In the genomic region with DNA sequence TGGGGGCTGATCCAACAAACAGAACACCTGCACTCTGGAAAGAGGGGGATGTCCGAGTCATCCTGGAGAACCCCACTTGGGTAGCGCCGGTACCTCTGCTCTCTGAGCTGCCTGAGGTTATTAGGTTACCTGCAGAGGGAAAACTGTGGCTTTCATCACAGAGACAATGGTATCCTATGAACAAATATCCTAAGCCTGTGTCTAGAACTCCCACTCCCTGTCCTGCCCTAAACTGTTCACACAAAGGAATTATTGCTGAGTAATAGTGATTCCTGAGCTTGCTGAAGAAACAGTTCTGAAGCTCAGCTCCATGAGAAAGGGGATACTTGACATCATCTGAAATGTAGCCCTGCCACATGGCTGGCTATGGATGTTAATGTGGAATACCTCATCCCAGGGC, we compare ENCODE assay signal across 22 cellular contexts. TPM values are rescaled to one million over a fixed set of nuclear protein-coding genes. Genes with fewer than 3 reads are reported as not detected.
A peak's percentile ranks its signal among the peaks of the same experiment; 100 is the strongest.
DNase-seq lines count a peak whose midpoint lies in the region; ATAC-seq, FAIRE-seq and TF ChIP-seq lines count a peak whose summit lies in the region.
"Had no signal": no experiment of that assay in that cellular context is flagged by ENCODE, and none has a peak within 500 bp of the region (broad histone marks: within the 10 kb centered on the region; RNA-seq: fewer than 3 reads in every experiment).

No MANE protein-coding gene starts in this region.

- no peak overlapping the region for H2AFZ ChIP-seq in SK-N-SH (ENCODE audit: low read depth)

- H3K4me3 ChIP-seq in SK-N-SH (ENCODE audit: low read depth in 2 of 2, low read length in 1 of 2) (no peak overlapping the region), astrocyte of the spinal cord (ENCODE audit: low read depth, low read length) (no peak overlapping the region), lower lobe of right lung (no peak overlapping the region), kidney (ENCODE audit: low read length in 2 of 2) (no peak overlapping the region)
- H3K4me3 ChIP-seq: lung, prostate gland, tibial nerve had no signal

- no CpG with 5 or more reads among the region's 3 CpGs for WGBS in SK-N-SH (ENCODE audit: low lambda C conversion rate)

- TF ChIP-seq CTCF in SK-N-SH (IDR thresholded peaks at IDR 0.05) = no peak
- no peak for TF ChIP-seq CTCF in astrocyte of the spinal cord (IDR thresholded peaks at IDR 0.05; ENCODE audit: low read depth, low read length)
- TF ChIP-seq CTCF in lower lobe of right lung (IDR thresholded peaks at IDR 0.05) = no peak
- no peak for TF ChIP-seq CTCF in kidney (IDR thresholded peaks at IDR 0.05; ENCODE audit: borderline replicate concordance, extremely low read depth, insufficient read depth)

- in situ Hi-C loops in astrocyte of the spinal cord (cut with HindIII; ENCODE audit: low sequenced_read_pairs) = no loop called here

- H3K9ac ChIP-seq in SK-N-SH (no peak overlapping the region), kidney (ENCODE audit: low read length in 2 of 2) (no peak overlapping the region)

- TF ChIP-seq RAD21 in SK-N-SH (IDR thresholded peaks at IDR 0.05; ENCODE audit: low read length) = no peak

- H3K9me2 ChIP-seq in SK-N-SH = no peaks in the 10 kb centered on the region

- H3F3A ChIP-seq in SK-N-SH (replicated peaks; ENCODE audit: insufficient read depth) = no peaks in the 10 kb centered on the region

- ATAC-seq in SK-N-SH treated with all-trans-retinoic acid at 6 μM for 48 hours (peak; percentile 47; the same call in 2 of the 3 replicates), lower lobe of right lung (no peak)
- ATAC-seq: naive thymus-derived CD8-positive, alpha-beta T cell; Right ventricle myocardium inferior; T-helper 17 cell had no signal

- no peak overlapping the region for H3K4me2 ChIP-seq in SK-N-SH

- POLR2A ChIA-PET in SK-N-SH (lab: Yijun Ruan, JAX) = no interaction called here

- no peaks in the 10 kb centered on the region for H4K20me1 ChIP-seq in SK-N-SH (ENCODE audit: insufficient read depth)

- H3K9me3 ChIP-seq in SK-N-SH = no peaks in the 10 kb centered on the region
- no peaks in the 10 kb centered on the region for H3K9me3 ChIP-seq in lower lobe of right lung
- no peaks in the 10 kb centered on the region for H3K9me3 ChIP-seq in kidney (ENCODE audit: control insufficient read depth in 1 of 2, low read length in 2 of 2)
- H3K9me3 ChIP-seq: prostate gland, tibial nerve had no signal

- H3K36me3 ChIP-seq in SK-N-SH (replicated peaks in 1 of 2; ENCODE audit: control insufficient read depth in 1 of 2, insufficient read depth in 2 of 2, low read length in 1 of 2) = no peaks in the 10 kb centered on the region
- no peaks in the 10 kb centered on the region for H3K36me3 ChIP-seq in lower lobe of right lung
- H3K36me3 ChIP-seq in kidney (ENCODE audit: control insufficient read depth in 1 of 2, insufficient read depth in 2 of 2, low read length in 2 of 2) = no peaks in the 10 kb centered on the region
- H3K36me3 ChIP-seq: prostate gland, tibial nerve had no signal

- no peaks in the 10 kb centered on the region for H3K27me3 ChIP-seq in SK-N-SH (ENCODE audit: insufficient read depth)
- no peaks in the 10 kb centered on the region for H3K27me3 ChIP-seq in lower lobe of right lung (ENCODE audit: low read depth)

- H3K79me2 ChIP-seq in SK-N-SH (ENCODE audit: insufficient read depth) = no peaks in the 10 kb centered on the region

- no peak for TF ChIP-seq EP300 in SK-N-SH (IDR thresholded peaks at IDR 0.05; ENCODE audit: borderline replicate concordance in 1 of 2, low read depth in 1 of 2, low read length in 1 of 2)

- FAIRE-seq in kidney (lab: Jason Lieb, UNC) = no peak

- H3K4me1 ChIP-seq in SK-N-SH (ENCODE audit: control insufficient read depth in 1 of 2, insufficient read depth in 2 of 2, low read depth in 1 of 2, low read length in 1 of 2) (peaks cover 0 to 12% of the 10 kb centered on the region in 2 experiments; a peak in 2 of 4 replicates), lower lobe of right lung (no peaks in the 10 kb centered on the region), kidney (ENCODE audit: control insufficient read depth in 1 of 2, insufficient read depth in 1 of 2, low read depth in 1 of 2, low read length in 2 of 2) (peaks cover 0 to 4% of the 10 kb centered on the region in 2 donors)
- H3K4me1 ChIP-seq: prostate gland had no signal

- CTCF ChIA-PET in SK-N-SH (lab: Yijun Ruan, JAX) = no interaction called here

- DNase-seq in SK-N-SH = no peak
- peak; percentile 50 for DNase-seq in astrocyte of the spinal cord (ENCODE audit: low read depth, low spot score)
- DNase-seq in islet precursor cell = peak; percentile 35
- no peak for DNase-seq in lower lobe of right lung
- no peak for DNase-seq in NCI-H2081 treated with DMSO at 0.1 percent for 48 hours (lab: John Stamatoyannopoulos, UW)
- DNase-seq in kidney = no peak
- DNase-seq in NCI-H526 (lab: John Stamatoyannopoulos, UW) = no peak
- DNase-seq: 8988T; activated gamma-delta T cell; amygdala; CD4-positive, alpha-beta T cell; DMS79 treated with DMSO at 0.1 percent for 48 hours; naive thymus-derived CD8-positive, alpha-beta T cell; NCI-H1436 treated with DMSO at 0.1 percent for 48 hours; NCI-H345; stimulated activated naive CD4-positive, alpha-beta T cell; T-helper 17 cell had no signal

- intact Hi-C loops in lower lobe of right lung (cut with DNase I) (no loop called here), kidney (cut with DNase I) (no loop called here)

- no peak overlapping the region for H3K27ac ChIP-seq in SK-N-SH (ENCODE audit: low read depth in 2 of 2, low read length in 1 of 2)
- H3K27ac ChIP-seq in lower lobe of right lung = no peak overlapping the region
- no peak overlapping the region for H3K27ac ChIP-seq in kidney (ENCODE audit: low read depth in 2 of 2, low read length in 2 of 2)
- H3K27ac ChIP-seq: prostate gland, tibial nerve had no signal

TF ChIP-seq in SK-N-SH treated with all-trans-retinoic acid at 6 μM for 48 hours, 23 proteins besides CTCF, POLR2A, EP300 and RAD21 (continues in another document):
- TF ChIP-seq, protein P1, sequence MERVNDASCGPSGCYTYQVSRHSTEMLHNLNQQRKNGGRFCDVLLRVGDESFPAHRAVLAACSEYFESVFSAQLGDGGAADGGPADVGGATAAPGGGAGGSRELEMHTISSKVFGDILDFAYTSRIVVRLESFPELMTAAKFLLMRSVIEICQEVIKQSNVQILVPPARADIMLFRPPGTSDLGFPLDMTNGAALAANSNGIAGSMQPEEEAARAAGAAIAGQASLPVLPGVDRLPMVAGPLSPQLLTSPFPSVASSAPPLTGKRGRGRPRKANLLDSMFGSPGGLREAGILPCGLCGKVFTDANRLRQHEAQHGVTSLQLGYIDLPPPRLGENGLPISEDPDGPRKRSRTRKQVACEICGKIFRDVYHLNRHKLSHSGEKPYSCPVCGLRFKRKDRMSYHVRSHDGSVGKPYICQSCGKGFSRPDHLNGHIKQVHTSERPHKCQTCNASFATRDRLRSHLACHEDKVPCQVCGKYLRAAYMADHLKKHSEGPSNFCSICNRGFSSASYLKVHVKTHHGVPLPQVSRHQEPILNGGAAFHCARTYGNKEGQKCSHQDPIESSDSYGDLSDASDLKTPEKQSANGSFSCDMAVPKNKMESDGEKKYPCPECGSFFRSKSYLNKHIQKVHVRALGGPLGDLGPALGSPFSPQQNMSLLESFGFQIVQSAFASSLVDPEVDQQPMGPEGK (CRISPR knock-in tag; IDR thresholded peaks at IDR 0.05; ENCODE audit: borderline replicate concordance) = no peak
- no peak for TF ChIP-seq TCF4 (CRISPR knock-in tag; IDR thresholded peaks at IDR 0.05; ENCODE audit: borderline replicate concordance)
- TF ChIP-seq ZC3H10 (CRISPR knock-in tag; IDR thresholded peaks at IDR 0.05) = no peak
- TF ChIP-seq TOX (CRISPR knock-in tag; IDR thresholded peaks at IDR 0.05; ENCODE audit: borderline replicate concordance) = no peak

TF ChIP-seq in SK-N-SH, 30 proteins besides CTCF, POLR2A, EP300 and RAD21 (continues in another document):
- TF ChIP-seq GATA2 (CRISPR knock-in tag; IDR thresholded peaks at IDR 0.05) = no peak
- TF ChIP-seq, protein P2, sequence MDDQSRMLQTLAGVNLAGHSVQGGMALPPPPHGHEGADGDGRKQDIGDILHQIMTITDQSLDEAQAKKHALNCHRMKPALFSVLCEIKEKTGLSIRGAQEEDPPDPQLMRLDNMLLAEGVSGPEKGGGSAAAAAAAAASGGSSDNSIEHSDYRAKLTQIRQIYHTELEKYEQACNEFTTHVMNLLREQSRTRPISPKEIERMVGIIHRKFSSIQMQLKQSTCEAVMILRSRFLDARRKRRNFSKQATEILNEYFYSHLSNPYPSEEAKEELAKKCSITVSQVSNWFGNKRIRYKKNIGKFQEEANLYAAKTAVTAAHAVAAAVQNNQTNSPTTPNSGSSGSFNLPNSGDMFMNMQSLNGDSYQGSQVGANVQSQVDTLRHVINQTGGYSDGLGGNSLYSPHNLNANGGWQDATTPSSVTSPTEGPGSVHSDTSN (IDR thresholded peaks at IDR 0.05) = no peak
- TF ChIP-seq ELF1 (IDR thresholded peaks at IDR 0.05) = no peak
- TF ChIP-seq EZH2phosphoT487 (IDR thresholded peaks at IDR 0.05; ENCODE audit: borderline replicate concordance, low read depth) = no peak
- no peak for TF ChIP-seq RCOR1 (IDR thresholded peaks at IDR 0.05; ENCODE audit: low read length)

RNA-seq across cellular contexts. Expression of a gene that starts 31.9 kb away (rescaled TPM):
- 27.1 and 30.7 TPM in 2 replicates for polyA plus RNA-seq in SK-N-SH (2012; rRNA removed)
- 13.5 and 23.5 TPM in 2 replicates for polyA plus RNA-seq in SK-N-SH (2012; cell fraction: cytosol; rRNA removed)
- 57.8 and 62.1 TPM in 2 replicates for polyA plus RNA-seq in SK-N-SH (2012; cell fraction: nucleus; rRNA removed)
- total RNA-seq in lower lobe of right lung = 27.2 TPM
- total RNA-seq in kidney = 9.9 TPM
- 0.67 TPM for polyA plus RNA-seq in kidney (ENCODE audit: insufficient read depth, low read depth, low replicate concordance)
- total RNA-seq: naive thymus-derived CD8-positive, alpha-beta T cell; T-helper 17 cell had no signal
- polyA plus RNA-seq: naive thymus-derived CD8-positive, alpha-beta T cell had no signal

Comparison
In these comparisons a context has a peak if more than half of its experiments do, and no peak if none do; other contexts are left out.
1. DNase-seq: peak in astrocyte of the spinal cord (single experiment) and islet precursor cell (single experiment); none in SK-N-SH (single experiment), lower lobe of right lung (single experiment), NCI-H2081 treated with DMSO at 0.1 percent for 48 hours (single experiment), kidney (single experiment) and NCI-H526 (0 of 2).